Comparison of ENCODE assay signal across 9 cellular contexts in genomic region chr14:89773151-89773550, GRCh38.
DNase-seq lines count a peak whose midpoint lies in the region; ATAC-seq and TF ChIP-seq lines count a peak whose summit lies in the region.
"Had no signal": no experiment of that assay in that cellular context is flagged by ENCODE, and none has a peak within 500 bp of the region (broad histone marks: within the 10 kb centered on the region; RNA-seq: fewer than 3 reads in every experiment).

No MANE protein-coding gene starts in this region.

- no peaks in the 10 kb centered on the region for H3K27me3 Mint-ChIP-seq in central memory CD8-positive, alpha-beta T cell

- no peak for TF ChIP-seq CTCF in heart right ventricle (IDR thresholded peaks at IDR 0.05)

- no peaks in the 10 kb centered on the region for H3K9me3 Mint-ChIP-seq in central memory CD8-positive, alpha-beta T cell

- H3K36me3 Mint-ChIP-seq in central memory CD8-positive, alpha-beta T cell (ENCODE audit: insufficient read depth): no peaks in the 10 kb centered on the region

- H3K27ac Mint-ChIP-seq in central memory CD8-positive, alpha-beta T cell (ENCODE audit: low read depth): peak overlapping the region; percentile 4

- ATAC-seq in GM18499 (IDR thresholded peaks at IDR 0.05; ENCODE audit: insufficient read depth, unreplicated experiment): peak; percentile 10
- peak; percentile 41 for ATAC-seq in GM21360 (IDR thresholded peaks at IDR 0.05; ENCODE audit: unreplicated experiment)
- ATAC-seq in HG03196 (IDR thresholded peaks at IDR 0.05; ENCODE audit: unreplicated experiment): peak; percentile 24
- no peak for ATAC-seq in central memory CD8-positive, alpha-beta T cell (replicated peaks; ENCODE audit: extremely low read depth, poor library complexity, severe bottlenecking)
- no peak for ATAC-seq in heart right ventricle

- DNase-seq in central memory CD8-positive, alpha-beta T cell (ENCODE audit: low spot score in 2 of 2): no peak
- DNase-seq in pons (ENCODE audit: low spot score) (no peak), NCI-H446 treated with DMSO at 0.1 percent for 48 hours (lab: John Stamatoyannopoulos, UW) (no peak), heart right ventricle (no peak), NCI-H187 treated with DMSO at 0.1 percent for 48 hours (lab: John Stamatoyannopoulos, UW) (no peak)

- H3K4me1 ChIP-seq in heart right ventricle: peaks cover 0 to 27% (median 7%) of the 10 kb centered on the region in 9 donors
- H3K4me1 ChIP-seq: prostate gland had no signal

- peaks cover 26% of the 10 kb centered on the region for H3K4me1 Mint-ChIP-seq in central memory CD8-positive, alpha-beta T cell

- peak overlapping the region; percentile 71 for H3K4me3 Mint-ChIP-seq in central memory CD8-positive, alpha-beta T cell

- H3K36me3 ChIP-seq in heart right ventricle: no peaks in the 10 kb centered on the region
- H3K36me3 ChIP-seq: prostate gland had no signal

- no peak overlapping the region for H3K4me3 ChIP-seq in heart right ventricle
- H3K4me3 ChIP-seq: prostate gland had no signal

- 88 to 91% methylated on average over 7 of the region's 7 CpGs for WGBS in heart right ventricle, 2 donors

- intact Hi-C loops in heart right ventricle (cut with DNase I): loop anchor here in 3 of 10 donors (5.0 to 10.0 kb wide), 3 partner anchors 328 to 748 kb away; no protein-coding TSS in a partner anchor

- no peaks in the 10 kb centered on the region for H3K9me3 ChIP-seq in heart right ventricle
- H3K9me3 ChIP-seq: prostate gland had no signal

- no peak overlapping the region for H3K27ac ChIP-seq in heart right ventricle
- H3K27ac ChIP-seq: prostate gland had no signal

- no peaks in the 10 kb centered on the region for H3K27me3 ChIP-seq in heart right ventricle

Comparison
In these comparisons a context has a peak if more than half of its experiments do, and no peak if none do; other contexts are left out.
1. ATAC-seq: peak in GM18499 (single experiment), GM21360 (single experiment) and HG03196 (single experiment); none in central memory CD8-positive, alpha-beta T cell (single experiment) and heart right ventricle (0 of 8).